ENCODE assay signal across 1 cellular context in genomic region chr16:680967-681745, GRCh38.
TF ChIP-seq lines count a peak whose summit lies in the region.

No MANE protein-coding gene starts in this region.

TF ChIP-seq in HEK293, 187 proteins besides CTCF, POLR2A, EP300 and RAD21 (continued from another document and continues in another):
- no peak for TF ChIP-seq ZNF280D (tag by site-specific recombination; IDR thresholded peaks at IDR 0.05)
- 0 out of 2 replicates have a peak, but pooled peaks have one; percentile 9 for TF ChIP-seq SP7 (tag by site-specific recombination; IDR thresholded peaks at IDR 0.05)
- no peak for TF ChIP-seq MEIS1 (CRISPR knock-in tag; IDR thresholded peaks at IDR 0.05; ENCODE audit: borderline replicate concordance)
- TF ChIP-seq KLF7 (tag by site-specific recombination; IDR thresholded peaks at IDR 0.05; ENCODE audit: borderline replicate concordance): no peak
- TF ChIP-seq GLI4 (tag by site-specific recombination; IDR thresholded peaks at IDR 0.05): no peak
- TF ChIP-seq, protein P1, sequence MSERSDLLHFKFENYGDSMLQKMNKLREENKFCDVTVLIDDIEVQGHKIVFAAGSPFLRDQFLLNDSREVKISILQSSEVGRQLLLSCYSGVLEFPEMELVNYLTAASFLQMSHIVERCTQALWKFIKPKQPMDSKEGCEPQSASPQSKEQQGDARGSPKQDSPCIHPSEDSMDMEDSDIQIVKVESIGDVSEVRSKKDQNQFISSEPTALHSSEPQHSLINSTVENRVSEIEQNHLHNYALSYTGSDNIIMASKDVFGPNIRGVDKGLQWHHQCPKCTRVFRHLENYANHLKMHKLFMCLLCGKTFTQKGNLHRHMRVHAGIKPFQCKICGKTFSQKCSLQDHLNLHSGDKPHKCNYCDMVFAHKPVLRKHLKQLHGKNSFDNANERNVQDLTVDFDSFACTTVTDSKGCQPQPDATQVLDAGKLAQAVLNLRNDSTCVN (tag by site-specific recombination; optimal IDR thresholded peaks at IDR 0.05): peak; percentile 47
- TF ChIP-seq IKZF3 (tag by site-specific recombination; IDR thresholded peaks at IDR 0.05): no peak
- TF ChIP-seq ZNF214 (tag by site-specific recombination; IDR thresholded peaks at IDR 0.05; ENCODE audit: borderline replicate concordance): no peak
- TF ChIP-seq SALL2 (tag by site-specific recombination; IDR thresholded peaks at IDR 0.05; ENCODE audit: borderline replicate concordance): no peak
- no peak for TF ChIP-seq ZNF211 (tag by site-specific recombination; IDR thresholded peaks at IDR 0.05; ENCODE audit: low read depth)
- 0 out of 2 replicates have a peak, but pooled peaks have one; percentile 16 for TF ChIP-seq ZNF501 (tag by site-specific recombination; IDR thresholded peaks at IDR 0.05)
- TF ChIP-seq, protein P2, sequence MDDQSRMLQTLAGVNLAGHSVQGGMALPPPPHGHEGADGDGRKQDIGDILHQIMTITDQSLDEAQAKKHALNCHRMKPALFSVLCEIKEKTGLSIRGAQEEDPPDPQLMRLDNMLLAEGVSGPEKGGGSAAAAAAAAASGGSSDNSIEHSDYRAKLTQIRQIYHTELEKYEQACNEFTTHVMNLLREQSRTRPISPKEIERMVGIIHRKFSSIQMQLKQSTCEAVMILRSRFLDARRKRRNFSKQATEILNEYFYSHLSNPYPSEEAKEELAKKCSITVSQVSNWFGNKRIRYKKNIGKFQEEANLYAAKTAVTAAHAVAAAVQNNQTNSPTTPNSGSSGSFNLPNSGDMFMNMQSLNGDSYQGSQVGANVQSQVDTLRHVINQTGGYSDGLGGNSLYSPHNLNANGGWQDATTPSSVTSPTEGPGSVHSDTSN (CRISPR knock-in tag; IDR thresholded peaks at IDR 0.05): peak; percentile 49
- TF ChIP-seq, protein P3, sequence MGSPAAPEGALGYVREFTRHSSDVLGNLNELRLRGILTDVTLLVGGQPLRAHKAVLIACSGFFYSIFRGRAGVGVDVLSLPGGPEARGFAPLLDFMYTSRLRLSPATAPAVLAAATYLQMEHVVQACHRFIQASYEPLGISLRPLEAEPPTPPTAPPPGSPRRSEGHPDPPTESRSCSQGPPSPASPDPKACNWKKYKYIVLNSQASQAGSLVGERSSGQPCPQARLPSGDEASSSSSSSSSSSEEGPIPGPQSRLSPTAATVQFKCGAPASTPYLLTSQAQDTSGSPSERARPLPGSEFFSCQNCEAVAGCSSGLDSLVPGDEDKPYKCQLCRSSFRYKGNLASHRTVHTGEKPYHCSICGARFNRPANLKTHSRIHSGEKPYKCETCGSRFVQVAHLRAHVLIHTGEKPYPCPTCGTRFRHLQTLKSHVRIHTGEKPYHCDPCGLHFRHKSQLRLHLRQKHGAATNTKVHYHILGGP (tag by site-specific recombination; IDR thresholded peaks at IDR 0.05): no peak
- no peak for TF ChIP-seq ZNF514 (tag by site-specific recombination; IDR thresholded peaks at IDR 0.05)
- TF ChIP-seq ZNF747 (tag by site-specific recombination; IDR thresholded peaks at IDR 0.05): no peak
- TF ChIP-seq, protein P4, sequence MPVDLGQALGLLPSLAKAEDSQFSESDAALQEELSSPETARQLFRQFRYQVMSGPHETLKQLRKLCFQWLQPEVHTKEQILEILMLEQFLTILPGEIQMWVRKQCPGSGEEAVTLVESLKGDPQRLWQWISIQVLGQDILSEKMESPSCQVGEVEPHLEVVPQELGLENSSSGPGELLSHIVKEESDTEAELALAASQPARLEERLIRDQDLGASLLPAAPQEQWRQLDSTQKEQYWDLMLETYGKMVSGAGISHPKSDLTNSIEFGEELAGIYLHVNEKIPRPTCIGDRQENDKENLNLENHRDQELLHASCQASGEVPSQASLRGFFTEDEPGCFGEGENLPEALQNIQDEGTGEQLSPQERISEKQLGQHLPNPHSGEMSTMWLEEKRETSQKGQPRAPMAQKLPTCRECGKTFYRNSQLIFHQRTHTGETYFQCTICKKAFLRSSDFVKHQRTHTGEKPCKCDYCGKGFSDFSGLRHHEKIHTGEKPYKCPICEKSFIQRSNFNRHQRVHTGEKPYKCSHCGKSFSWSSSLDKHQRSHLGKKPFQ (tag by site-specific recombination; IDR thresholded peaks at IDR 0.05): no peak
- TF ChIP-seq ZNF677 (tag by site-specific recombination; IDR thresholded peaks at IDR 0.05): no peak; the same call in 1 of the 2 replicates
- TF ChIP-seq SP2 (tag by site-specific recombination; IDR thresholded peaks at IDR 0.05): no peak; the same call in 1 of the 2 replicates
- TF ChIP-seq, protein P5, sequence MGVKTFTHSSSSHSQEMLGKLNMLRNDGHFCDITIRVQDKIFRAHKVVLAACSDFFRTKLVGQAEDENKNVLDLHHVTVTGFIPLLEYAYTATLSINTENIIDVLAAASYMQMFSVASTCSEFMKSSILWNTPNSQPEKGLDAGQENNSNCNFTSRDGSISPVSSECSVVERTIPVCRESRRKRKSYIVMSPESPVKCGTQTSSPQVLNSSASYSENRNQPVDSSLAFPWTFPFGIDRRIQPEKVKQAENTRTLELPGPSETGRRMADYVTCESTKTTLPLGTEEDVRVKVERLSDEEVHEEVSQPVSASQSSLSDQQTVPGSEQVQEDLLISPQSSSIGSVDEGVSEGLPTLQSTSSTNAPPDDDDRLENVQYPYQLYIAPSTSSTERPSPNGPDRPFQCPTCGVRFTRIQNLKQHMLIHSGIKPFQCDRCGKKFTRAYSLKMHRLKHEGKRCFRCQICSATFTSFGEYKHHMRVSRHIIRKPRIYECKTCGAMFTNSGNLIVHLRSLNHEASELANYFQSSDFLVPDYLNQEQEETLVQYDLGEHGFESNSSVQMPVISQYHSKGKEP (tag by site-specific recombination; IDR thresholded peaks at IDR 0.05): no peak
- TF ChIP-seq, protein P6, sequence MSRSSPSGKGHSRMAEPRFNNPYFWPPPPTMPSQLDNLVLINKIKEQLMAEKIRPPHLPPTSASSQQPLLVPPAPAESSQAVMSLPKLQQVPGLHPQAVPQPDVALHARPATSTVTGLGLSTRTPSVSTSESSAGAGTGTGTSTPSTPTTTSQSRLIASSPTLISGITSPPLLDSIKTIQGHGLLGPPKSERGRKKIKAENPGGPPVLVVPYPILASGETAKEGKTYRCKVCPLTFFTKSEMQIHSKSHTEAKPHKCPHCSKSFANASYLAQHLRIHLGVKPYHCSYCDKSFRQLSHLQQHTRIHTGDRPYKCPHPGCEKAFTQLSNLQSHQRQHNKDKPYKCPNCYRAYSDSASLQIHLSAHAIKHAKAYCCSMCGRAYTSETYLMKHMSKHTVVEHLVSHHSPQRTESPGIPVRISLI (tag by site-specific recombination; IDR thresholded peaks at IDR 0.05): no peak
- no peak; the same call in 1 of the 2 replicates for TF ChIP-seq ZNF324 (tag by site-specific recombination; IDR thresholded peaks at IDR 0.05)
- peak; percentile 95 for TF ChIP-seq ZNF335 (tag by site-specific recombination; conservative IDR thresholded peaks at IDR 0.05)
- no peak for TF ChIP-seq WT1 (tag by site-specific recombination; IDR thresholded peaks at IDR 0.05)
- TF ChIP-seq RBAK (tag by site-specific recombination; IDR thresholded peaks at IDR 0.05): no peak
- TF ChIP-seq ZNF280C (tag by site-specific recombination; IDR thresholded peaks at IDR 0.05): no peak
- no peak for TF ChIP-seq ZNF558 (tag by site-specific recombination; IDR thresholded peaks at IDR 0.05)
- TF ChIP-seq ZNF639 (tag by site-specific recombination; IDR thresholded peaks at IDR 0.05): no peak
- no peak for TF ChIP-seq ZNF140 (tag by site-specific recombination; IDR thresholded peaks at IDR 0.05)
- TF ChIP-seq ZBTB8A (tag by site-specific recombination; IDR thresholded peaks at IDR 0.05): no peak
- TF ChIP-seq ZNF133 (tag by site-specific recombination; IDR thresholded peaks at IDR 0.05): no peak
- TF ChIP-seq ZNF302 (tag by site-specific recombination; IDR thresholded peaks at IDR 0.05; ENCODE audit: low read depth): no peak
- TF ChIP-seq ZSCAN4 (tag by site-specific recombination; IDR thresholded peaks at IDR 0.05): no peak
- TF ChIP-seq, protein P7, sequence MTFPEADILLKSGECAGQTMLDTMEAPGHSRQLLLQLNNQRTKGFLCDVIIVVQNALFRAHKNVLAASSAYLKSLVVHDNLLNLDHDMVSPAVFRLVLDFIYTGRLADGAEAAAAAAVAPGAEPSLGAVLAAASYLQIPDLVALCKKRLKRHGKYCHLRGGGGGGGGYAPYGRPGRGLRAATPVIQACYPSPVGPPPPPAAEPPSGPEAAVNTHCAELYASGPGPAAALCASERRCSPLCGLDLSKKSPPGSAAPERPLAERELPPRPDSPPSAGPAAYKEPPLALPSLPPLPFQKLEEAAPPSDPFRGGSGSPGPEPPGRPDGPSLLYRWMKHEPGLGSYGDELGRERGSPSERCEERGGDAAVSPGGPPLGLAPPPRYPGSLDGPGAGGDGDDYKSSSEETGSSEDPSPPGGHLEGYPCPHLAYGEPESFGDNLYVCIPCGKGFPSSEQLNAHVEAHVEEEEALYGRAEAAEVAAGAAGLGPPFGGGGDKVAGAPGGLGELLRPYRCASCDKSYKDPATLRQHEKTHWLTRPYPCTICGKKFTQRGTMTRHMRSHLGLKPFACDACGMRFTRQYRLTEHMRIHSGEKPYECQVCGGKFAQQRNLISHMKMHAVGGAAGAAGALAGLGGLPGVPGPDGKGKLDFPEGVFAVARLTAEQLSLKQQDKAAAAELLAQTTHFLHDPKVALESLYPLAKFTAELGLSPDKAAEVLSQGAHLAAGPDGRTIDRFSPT (tag by site-specific recombination; IDR thresholded peaks at IDR 0.05): peak; percentile 92
- TF ChIP-seq ZNF416 (tag by site-specific recombination; IDR thresholded peaks at IDR 0.05): no peak
